37 cellular contexts compared by ENCODE assay signal in genomic region chr5:55750499-55750898, GRCh38. TPM values are rescaled to one million over a fixed set of nuclear protein-coding genes. Genes with fewer than 3 reads are reported as not detected.
"Had no signal": no experiment of that assay in that cellular context is flagged by ENCODE, and none has a peak within 500 bp of the region (broad histone marks: within the 10 kb centered on the region; RNA-seq: fewer than 3 reads in every experiment).

No MANE protein-coding gene starts in this region.

- DNase-seq: activated B cell treated with CpG ODN at 0.5 μM for 24 hours; activated CD4-positive, alpha-beta memory T cell treated with anti-CD3 and anti-CD28 coated beads for 36 hours; activated CD4-positive, alpha-beta T cell treated with anti-CD3 and anti-CD28 coated beads for 4 hours; activated CD4-positive, alpha-beta T cell treated with anti-CD3 and anti-CD28 coated beads, Interleukin-2, amount 10 ng/mL, durations not matched to agents 24 days and 14 days; activated CD4-positive, alpha-beta T cell treated with anti-CD3 and anti-CD28 coated beads, Interleukin-2, amount 50 U/mL, for 1 hour; activated CD4-positive, alpha-beta T cell treated with anti-CD3 and anti-CD28 coated beads, Interleukin-2, amount 50 U/mL, for 4 hours; activated CD4-positive, CD25-positive, alpha-beta regulatory T cell treated with anti-CD3 and anti-CD28 coated beads, Interleukin-2, amount 50 U/mL, for 72 hours; activated CD8-positive, alpha-beta memory T cell treated with anti-CD3 and anti-CD28 coated beads for 24 hours; activated CD8-positive, alpha-beta memory T cell treated with anti-CD3 and anti-CD28 coated beads, Interleukin-2, amount 10 ng/mL, durations not matched to agents 7 days and 5 days; activated CD8-positive, alpha-beta memory T cell treated with anti-CD3 and anti-CD28 coated beads, Interleukin-2, amount 50 U/mL, for 48 hours; activated CD8-positive, alpha-beta T cell treated with anti-CD3 and anti-CD28 coated beads, Interleukin-2, amount 10 ng/mL, durations not matched to agents 7 days and 5 days; activated effector memory CD4-positive, alpha-beta T cell treated with Interleukin-2 at 50 U/mL for 16 hours; activated gamma-delta T cell; activated naive CD4-positive, alpha-beta T cell treated with anti-CD3 and anti-CD28 coated beads for 36 hours; activated naive CD4-positive, alpha-beta T cell treated with anti-CD3 and anti-CD28 coated beads, Interleukin-2, amount 50 U/mL, for 16 hours; activated naive CD8-positive, alpha-beta T cell treated with anti-CD3 and anti-CD28 coated beads, Interleukin-2, amount 10 ng/mL, durations not matched to agents 7 days and 5 days; activated T-cell treated with anti-CD3 and anti-CD28 coated beads, Interleukin-2, amount 50 U/mL, for 24 hours; activated T-cell treated with anti-CD3 and anti-CD28 coated beads, Interleukin-2, amount 50 U/mL, for 48 hours; adrenal gland; amniotic stem cell; aorta; caudate nucleus; cerebellar nuclear complex; SW 1271; T-helper 1 cell; T-helper 2 cell; T-helper 9 cell had no signal

- H3K4me3 ChIP-seq: adrenal gland, cardiac muscle cell had no signal

- H3K9me3 ChIP-seq: adrenal gland had no signal

- H3K36me3 Mint-ChIP-seq: activated CD4-positive, alpha-beta memory T cell treated with anti-CD3 and anti-CD28 coated beads for 36 hours; activated naive CD8-positive, alpha-beta T cell; brain had no signal

- H3K4me1 Mint-ChIP-seq: activated B cell treated with CpG ODN at 0.5 μM for 24 hours; activated CD8-positive, alpha-beta memory T cell treated with anti-CD3 and anti-CD28 coated beads, Interleukin-2, amount 10 ng/mL, durations not matched to agents 7 days and 5 days; activated naive CD8-positive, alpha-beta T cell treated with anti-CD3 and anti-CD28 coated beads, Interleukin-2, amount 10 ng/mL, durations not matched to agents 7 days and 5 days; central memory CD8-positive, alpha-beta T cell had no signal

- ATAC-seq: activated CD8-positive, alpha-beta memory T cell treated with anti-CD3 and anti-CD28 coated beads, Interleukin-2, amount 10 ng/mL, durations not matched to agents 7 days and 5 days; activated CD8-positive, alpha-beta T cell treated with anti-CD3 and anti-CD28 coated beads, Interleukin-2, amount 10 ng/mL, durations not matched to agents 7 days and 5 days had no signal

- H3K36me3 ChIP-seq: adrenal gland, cardiac muscle cell had no signal

- H3K27ac ChIP-seq: adrenal gland, cardiac muscle cell, VCaP had no signal

- H3K9me3 Mint-ChIP-seq: activated B cell treated with CpG ODN at 0.5 μM for 24 hours; activated CD4-positive, alpha-beta memory T cell treated with anti-CD3 and anti-CD28 coated beads for 36 hours; activated naive CD4-positive, alpha-beta T cell treated with anti-CD3 and anti-CD28 coated beads for 36 hours; activated naive CD8-positive, alpha-beta T cell treated with anti-CD3 and anti-CD28 coated beads, Interleukin-2, amount 10 ng/mL, durations not matched to agents 7 days and 5 days; activated T-cell treated with anti-CD3 and anti-CD28 coated beads, Interleukin-2, amount 50 U/mL, for 24 hours; central memory CD8-positive, alpha-beta T cell had no signal

- H3K4me1 ChIP-seq: adrenal gland had no signal

- H3K4me3 Mint-ChIP-seq: activated B cell treated with CpG ODN at 0.5 μM for 24 hours; activated CD4-positive, alpha-beta memory T cell treated with anti-CD3 and anti-CD28 coated beads for 36 hours; activated CD4-positive, alpha-beta T cell treated with anti-CD3 and anti-CD28 coated beads, Interleukin-2, amount 10 ng/mL, durations not matched to agents 24 days and 14 days; activated CD8-positive, alpha-beta memory T cell treated with anti-CD3 and anti-CD28 coated beads, Interleukin-2, amount 10 ng/mL, durations not matched to agents 7 days and 5 days; activated CD8-positive, alpha-beta T cell treated with anti-CD3 and anti-CD28 coated beads, Interleukin-2, amount 10 ng/mL, durations not matched to agents 7 days and 5 days; activated naive CD4-positive, alpha-beta T cell treated with anti-CD3 and anti-CD28 coated beads for 36 hours; activated naive CD8-positive, alpha-beta T cell; activated naive CD8-positive, alpha-beta T cell treated with anti-CD3 and anti-CD28 coated beads, Interleukin-2, amount 10 ng/mL, durations not matched to agents 7 days and 5 days; activated T-cell treated with anti-CD3 and anti-CD28 coated beads, Interleukin-2, amount 50 U/mL, for 24 hours; brain; central memory CD8-positive, alpha-beta T cell; T-helper 1 cell treated with Interleukin-12 subunit alpha and Interleukin-12 subunit beta and Interleukin-4 antibody, amounts not matched to agents 30 μg/mL and 1 μg/mL, for 36 hours; T-helper 2 cell treated with Interferon-gamma antibody and Interleukin-4, amounts not matched to agents 5 μg/mL and 100 μg/mL, for 36 hours had no signal

- H3K27me3 Mint-ChIP-seq: activated CD4-positive, alpha-beta memory T cell treated with anti-CD3 and anti-CD28 coated beads for 36 hours; activated CD4-positive, alpha-beta T cell treated with anti-CD3 and anti-CD28 coated beads, Interleukin-2, amount 10 ng/mL, durations not matched to agents 24 days and 14 days had no signal

- H3K27me3 ChIP-seq: cardiac muscle cell had no signal

- H3K27ac Mint-ChIP-seq: activated B cell treated with CpG ODN at 0.5 μM for 24 hours; activated CD4-positive, alpha-beta memory T cell treated with anti-CD3 and anti-CD28 coated beads for 36 hours; activated CD4-positive, alpha-beta T cell treated with anti-CD3 and anti-CD28 coated beads, Interleukin-2, amount 10 ng/mL, durations not matched to agents 24 days and 14 days; activated CD8-positive, alpha-beta memory T cell treated with anti-CD3 and anti-CD28 coated beads, Interleukin-2, amount 10 ng/mL, durations not matched to agents 7 days and 5 days; activated CD8-positive, alpha-beta T cell treated with anti-CD3 and anti-CD28 coated beads, Interleukin-2, amount 10 ng/mL, durations not matched to agents 7 days and 5 days; activated naive CD4-positive, alpha-beta T cell treated with anti-CD3 and anti-CD28 coated beads for 36 hours; activated naive CD8-positive, alpha-beta T cell; activated naive CD8-positive, alpha-beta T cell treated with anti-CD3 and anti-CD28 coated beads, Interleukin-2, amount 10 ng/mL, durations not matched to agents 7 days and 5 days; activated T-cell treated with anti-CD3 and anti-CD28 coated beads, Interleukin-2, amount 50 U/mL, for 24 hours; activated T-helper 2 cell treated with anti-CD3 and anti-CD28 coated beads, Interferon-gamma antibody, Interleukin-2, Interleukin-4, amounts not matched to agents 10 μg/mL and 5 μg/mL and 100 μg/mL, durations not matched to agents 14 hours and 24 hours and 36 hours; brain; T-helper 1 cell treated with Interleukin-12 subunit alpha and Interleukin-12 subunit beta and Interleukin-4 antibody, amounts not matched to agents 30 μg/mL and 1 μg/mL, for 36 hours; T-helper 2 cell treated with Interferon-gamma antibody and Interleukin-4, amounts not matched to agents 5 μg/mL and 100 μg/mL, for 36 hours had no signal

RNA-seq across cellular contexts. Expression of gene DDX4, which starts 12.6 kb away (rescaled TPM):
- total RNA-seq: activated B cell treated with CpG ODN at 0.5 μM for 24 hours; activated CD4-positive, alpha-beta memory T cell treated with anti-CD3 and anti-CD28 coated beads for 36 hours; adrenal gland; aorta; astrocyte; cardiac muscle cell; chondrocyte had no signal
- polyA plus RNA-seq: adrenal gland, aorta, cardiac muscle cell had no signal
